Comparison of ENCODE assay signal across 8 cellular contexts in the genomic region with DNA sequence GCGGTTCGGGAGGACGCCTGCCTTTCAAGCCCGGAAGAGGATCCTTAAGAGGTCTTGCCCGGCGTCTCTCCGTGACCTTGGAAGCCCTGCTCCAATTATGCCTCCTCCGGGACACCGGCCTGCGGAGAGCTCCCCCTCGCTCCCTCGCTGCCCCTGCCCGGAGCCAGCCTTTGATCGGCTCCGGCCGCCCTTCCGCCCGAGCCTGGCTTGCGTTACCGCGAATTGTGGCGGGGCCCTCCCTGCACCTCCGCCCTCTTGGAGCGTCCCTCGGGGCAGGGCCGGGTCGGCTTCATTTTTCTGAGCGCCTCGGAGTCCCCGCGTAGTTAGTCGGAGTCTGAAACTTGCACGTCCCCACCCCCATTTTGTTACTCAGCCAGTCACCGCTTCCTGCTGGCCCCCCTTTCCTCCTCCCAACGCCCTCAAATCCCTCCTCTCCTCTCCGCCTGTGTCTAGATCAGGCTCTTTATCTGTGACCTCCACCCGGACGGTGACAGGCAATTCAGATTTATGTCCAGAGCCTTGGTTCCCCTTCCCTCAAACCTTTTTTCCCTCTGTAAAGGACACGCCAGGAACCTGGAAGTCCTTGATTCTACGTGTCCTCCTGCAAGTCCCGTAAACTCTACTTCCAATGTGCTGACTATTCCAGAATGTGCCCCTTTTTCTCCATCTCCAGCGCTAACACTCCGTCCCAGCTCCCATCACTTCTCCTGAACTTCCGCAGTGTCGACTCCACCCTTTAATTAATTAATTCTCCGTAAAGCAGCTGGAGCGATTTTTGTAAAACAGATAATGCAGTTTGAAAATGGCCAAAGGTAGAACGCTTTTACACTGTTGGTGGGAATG. TPM values are rescaled to one million over a fixed set of nuclear protein-coding genes. Genes with fewer than 3 reads are reported as not detected.
DNase-seq lines count a peak whose midpoint lies in the region; ATAC-seq and TF ChIP-seq lines count a peak whose summit lies in the region.

No MANE protein-coding gene starts in this region.

- peak; percentile 75 for TF ChIP-seq POLR2A in GM18526 (IDR thresholded peaks at IDR 0.05; ENCODE audit: extremely low read depth, insufficient read length)

- H3K9me3 ChIP-seq in mucosa of rectum (ENCODE audit: control insufficient read depth in 2 of 2, low read length in 2 of 2) = no peaks in the 10 kb centered on the region

- in situ Hi-C loops in ACHN (cut with HindIII; ENCODE audit: low pct_ligation_motif_present, low pct_unique_long_range_greater_than_20kb, low sequenced_read_pairs) = no loop called here

- H3K36me3 Mint-ChIP-seq in endothelial cell (ENCODE audit: low read depth, unreplicated experiment) = peaks cover 4% of the 10 kb centered on the region

- H3K27ac ChIP-seq in mucosa of rectum (ENCODE audit: low read depth in 2 of 2, low read length in 2 of 2) = peak overlapping the region; percentile 99 to 100

- H3K27me3 ChIP-seq in mucosa of rectum (ENCODE audit: control insufficient read depth in 2 of 2, insufficient read depth in 2 of 2, low read length in 2 of 2) = no peaks in the 10 kb centered on the region

- H3K9me3 Mint-ChIP-seq in endothelial cell (ENCODE audit: unreplicated experiment) = no peaks in the 10 kb centered on the region

- peaks cover 3 to 4% of the 10 kb centered on the region in 2 donors for H3K36me3 ChIP-seq in mucosa of rectum (ENCODE audit: control insufficient read depth in 2 of 2, insufficient read depth in 2 of 2, low read length in 2 of 2)

- H3K27ac Mint-ChIP-seq in endothelial cell (ENCODE audit: unreplicated experiment) = peak overlapping the region; percentile 97

- H3K9ac ChIP-seq in mucosa of rectum (ENCODE audit: low read depth in 1 of 2, low read length in 2 of 2) = peak overlapping the region; percentile 87 to 92

- H3K4me3 ChIP-seq in mucosa of rectum (ENCODE audit: low read length in 2 of 2) = peak overlapping the region; percentile 81 to 82

- H3K27me3 Mint-ChIP-seq in endothelial cell (ENCODE audit: unreplicated experiment) = peaks cover 7% of the 10 kb centered on the region

- peak overlapping the region; percentile 98 for H3K4me3 Mint-ChIP-seq in endothelial cell (ENCODE audit: unreplicated experiment)

- peak; percentile 40 for ATAC-seq in HG03097 (IDR thresholded peaks at IDR 0.05; ENCODE audit: low FRiP score, unreplicated experiment)

- DNase-seq in ACHN (peak; percentile 80), NCI-H748 treated with DMSO at 0.1 percent for 48 hours (lab: John Stamatoyannopoulos, UW) (peak; percentile 5), endothelial cell (ENCODE audit: low spot score) (no peak)
- peak; percentile 58 to 63 for DNase-seq in activated CD8-positive, alpha-beta memory T cell treated with anti-CD3 and anti-CD28 coated beads for 4 hours (ENCODE audit: low read depth in 2 of 2)
- peak; percentile 43 to 61 for DNase-seq in stimulated activated CD8-positive, alpha-beta memory T cell treated with anti-CD3 and anti-CD28 coated beads, Interleukin-4, amount 100 ng/mL, for 4 hours (ENCODE audit: low read depth in 2 of 2, low spot score in 1 of 2)

- TF ChIP-seq CTCF in endothelial cell (IDR thresholded peaks at IDR 0.05; ENCODE audit: unreplicated experiment) = no peak

- H3K4me1 Mint-ChIP-seq in endothelial cell (ENCODE audit: unreplicated experiment) = peaks cover 11% of the 10 kb centered on the region

- H3K4me1 ChIP-seq in mucosa of rectum (ENCODE audit: control insufficient read depth in 2 of 2, insufficient read depth in 2 of 2, low read length in 2 of 2) = peaks cover 14 to 16% of the 10 kb centered on the region in 2 donors

RNA-seq across cellular contexts. Expression of gene RABEP2, which starts 0.6 kb away (rescaled TPM):
- total RNA-seq in endothelial cell (ENCODE audit: unreplicated experiment) = 16.0 TPM

RNA-seq across cellular contexts. Expression of gene CD19, which starts 6.2 kb away (rescaled TPM):
- total RNA-seq in endothelial cell (ENCODE audit: unreplicated experiment) = not detected

RNA-seq across cellular contexts. Expression of gene NFATC2IP, which starts 25.1 kb away (rescaled TPM):
- total RNA-seq in endothelial cell (ENCODE audit: unreplicated experiment) = 61.0 TPM

RNA-seq across cellular contexts. Expression of gene ATP2A1, which starts 47.3 kb away (rescaled TPM):
- 1.9 TPM for total RNA-seq in endothelial cell (ENCODE audit: unreplicated experiment)

RNA-seq across cellular contexts. Expression of gene SPNS1, which starts 49.0 kb away (rescaled TPM):
- 68.4 TPM for total RNA-seq in endothelial cell (ENCODE audit: unreplicated experiment)
